8 cellular contexts compared by ENCODE assay signal in genomic region chr2:160970052-160970846, GRCh38.
A peak's percentile ranks its signal among the peaks of the same experiment; 100 is the strongest.
DNase-seq lines count a peak whose midpoint lies in the region; ATAC-seq and TF ChIP-seq lines count a peak whose summit lies in the region.

No MANE protein-coding gene starts in this region.

- DNase-seq in DMS153 treated with DMSO at 0.1 percent for 48 hours (lab: John Stamatoyannopoulos, UW; ENCODE audit: unreplicated experiment) (peak; percentile 17), SK-N-MC (ENCODE audit: low read depth, low spot score) (peak; percentile 84), fibroblast of the aortic adventitia (ENCODE audit: low read depth) (peak; percentile 95), non-pigmented ciliary epithelial cell (ENCODE audit: low read depth) (peak; percentile 71), KG1 (lab: John Stamatoyannopoulos, UW) (no peak)
- DNase-seq in Jurkat, Clone E6-1 (ENCODE audit: low read depth, low spot score), result peak; percentile 27
- DNase-seq in stimulated activated CD4-positive, alpha-beta T cell treated with anti-CD3 and anti-CD28 coated beads, Interleukin-12 subunit alpha, Interleukin-12 subunit beta, amount 100 ng/mL, for 4 hours, result no peak

- no peaks in the 10 kb centered on the region for H3K9me3 ChIP-seq in SK-N-MC (ENCODE audit: low read depth, low read length)

- H3K36me3 ChIP-seq in SK-N-MC (ENCODE audit: insufficient read depth, low read length), result no peaks in the 10 kb centered on the region

- ATAC-seq in HG02884 (IDR thresholded peaks at IDR 0.05; ENCODE audit: unreplicated experiment), result no peak

- peak overlapping the region; percentile 56; the same call in 1 of the 2 replicates for H3K27ac ChIP-seq in SK-N-MC

- no peak overlapping the region for H3K4me3 ChIP-seq in Jurkat, Clone E6-1 (ENCODE audit: low read length)
- peak overlapping the region; percentile 63 for H3K4me3 ChIP-seq in SK-N-MC
- peak overlapping the region; percentile 7 for H3K4me3 ChIP-seq in fibroblast of the aortic adventitia (ENCODE audit: low read depth, low read length)

- peak overlapping the region; percentile 63 for H3K9ac ChIP-seq in SK-N-MC (ENCODE audit: insufficient read length)

- peak; percentile 76 for TF ChIP-seq CTCF in fibroblast of the aortic adventitia (IDR thresholded peaks at IDR 0.05; ENCODE audit: insufficient read depth, low read length)

Comparison
In these comparisons a context has a peak if more than half of its experiments do, and no peak if none do; other contexts are left out.
1. DNase-seq: peak in DMS153 treated with DMSO at 0.1 percent for 48 hours (single experiment), Jurkat, Clone E6-1 (single experiment), SK-N-MC (single experiment), fibroblast of the aortic adventitia (single experiment) and non-pigmented ciliary epithelial cell (single experiment); none in stimulated activated CD4-positive, alpha-beta T cell treated with anti-CD3 and anti-CD28 coated beads, Interleukin-12 subunit alpha, Interleukin-12 subunit beta, amount 100 ng/mL, for 4 hours (single experiment) and KG1 (single experiment).